In genomic region chr22:27809700-27810365, GRCh38 we compare ENCODE assay signal across 2 cellular contexts.
A peak's percentile ranks its signal among the peaks of the same experiment; 100 is the strongest.
TF ChIP-seq lines count a peak whose summit lies in the region.

No MANE protein-coding gene starts in this region.

TF ChIP-seq in K562, 482 proteins besides CTCF, POLR2A, EP300 and RAD21 (continued from another document):
- TF ChIP-seq PBX2 (CRISPR knock-in tag; IDR thresholded peaks at IDR 0.05; ENCODE audit: low read depth) (no peak), PBX2 (tag; conservative IDR thresholded peaks at IDR 0.05; ENCODE audit: low read depth) (peak; percentile 79), BCOR (IDR thresholded peaks at IDR 0.05) (peak; percentile 32; the same call in 1 of the 2 replicates), MEIS2 (IDR thresholded peaks at IDR 0.05; ENCODE audit: partially characterized antibody) (peak; percentile 70), RBM25 (IDR thresholded peaks at IDR 0.05; ENCODE audit: low read depth, low read length, severe bottlenecking) (peak; percentile 85)

TF ChIP-seq in GM23338, 12 proteins besides CTCF, POLR2A, EP300 and RAD21 (continued from another document):
- TF ChIP-seq ZNF462 (CRISPR knock-in tag; IDR thresholded peaks at IDR 0.05) (no peak), EZH2phosphoT487 (IDR thresholded peaks at IDR 0.05; ENCODE audit: unreplicated experiment) (no peak), POLR2AphosphoS5 (IDR thresholded peaks at IDR 0.05; ENCODE audit: low read depth) (no peak), REST (IDR thresholded peaks at IDR 0.05; ENCODE audit: unreplicated experiment) (no peak), ETS1 (IDR thresholded peaks at IDR 0.05) (no peak)
TF ChIP-seq in GM23338: peak in this region for 0.
